In genomic region chr12:56257491-56258067, GRCh38 we compare ENCODE assay signal across 8 cellular contexts. TPM values are rescaled to one million over a fixed set of nuclear protein-coding genes. Genes with fewer than 3 reads are reported as not detected.
A peak's percentile ranks its signal among the peaks of the same experiment; 100 is the strongest.
DNase-seq lines count a peak whose midpoint lies in the region; ATAC-seq, FAIRE-seq and TF ChIP-seq lines count a peak whose summit lies in the region.

No MANE protein-coding gene starts in this region.

- WGBS in GM23248 (ENCODE audit: low coverage in 1 of 2, low lambda C conversion rate in 2 of 2, missing lambda C conversion rate in 2 of 2), 2 experiments: 0 to 2% methylated on average over 21 to 27 of the region's 27 CpGs
- WGBS in testis, 2 donors: 0% methylated on average over 6 to 27 of the region's 27 CpGs

- no peak for TF ChIP-seq POLR2A in testis (IDR thresholded peaks at IDR 0.05)

- FAIRE-seq in bronchial epithelial cell (lab: Jason Lieb, UNC): no peak

- DNase-seq in D341Med (ENCODE audit: low spot score) (peak; percentile 73), GM23248 (peak; percentile 59), NCI-H2171 treated with DMSO at 0.1 percent for 48 hours (lab: John Stamatoyannopoulos, UW) (peak; percentile 30), bronchial epithelial cell (ENCODE audit: low read depth) (peak; percentile 44), left lung (no peak), testis (peak; percentile 37), superior temporal gyrus (ENCODE audit: extremely low spot score) (no peak), GDM1 (lab: John Stamatoyannopoulos, UW) (no peak)

- intact Hi-C loops in left lung (cut with DNase I): no loop called here
- intact Hi-C loops in testis (cut with DNase I; ENCODE audit: low total_unique reads): no loop called here

- H3F3A ChIP-seq in GM23248 (ENCODE audit: insufficient read depth): peaks cover 46% of the 10 kb centered on the region

- H3K9ac ChIP-seq in GM23248: peak overlapping the region; percentile 81

- H4K20me1 ChIP-seq in GM23248 (ENCODE audit: insufficient read depth): no peaks in the 10 kb centered on the region

- H3K4me3 ChIP-seq in GM23248 (peak overlapping the region; percentile 96), bronchial epithelial cell (ENCODE audit: low read depth, low read length) (peak overlapping the region; percentile 72), left lung (peak overlapping the region; percentile 95 to 96), testis (peak overlapping the region; percentile 87 to 93)

- ATAC-seq in left lung: peak; percentile 55

- peaks cover 33% of the 10 kb centered on the region for H3K36me3 ChIP-seq in GM23248 (ENCODE audit: low read depth)
- peaks cover 27% of the 10 kb centered on the region for H3K36me3 ChIP-seq in bronchial epithelial cell (ENCODE audit: control insufficient read depth, insufficient read depth, low read length)
- peaks cover 0 to 33% of the 10 kb centered on the region in 2 donors for H3K36me3 ChIP-seq in left lung
- H3K36me3 ChIP-seq in testis (ENCODE audit: low read depth, missing control alignments): no peaks in the 10 kb centered on the region

- TF ChIP-seq CTCF in bronchial epithelial cell (IDR thresholded peaks at IDR 0.05; ENCODE audit: insufficient read depth, low read length, severe bottlenecking) (peak; percentile 24), left lung (IDR thresholded peaks at IDR 0.05) (no peak), testis (IDR thresholded peaks at IDR 0.05) (no peak)

- H3K27ac ChIP-seq in GM23248 (peak overlapping the region; percentile 70), left lung (peak overlapping the region; percentile 86 to 90), testis (peak overlapping the region; percentile 81 to 92)

- H3K27me3 ChIP-seq in GM23248 (replicated peaks; ENCODE audit: insufficient read depth): no peaks in the 10 kb centered on the region
- no peaks in the 10 kb centered on the region for H3K27me3 ChIP-seq in bronchial epithelial cell (ENCODE audit: control insufficient read depth, insufficient read depth, low read length)
- H3K27me3 ChIP-seq in left lung: no peaks in the 10 kb centered on the region
- H3K27me3 ChIP-seq in testis: no peaks in the 10 kb centered on the region

- in situ Hi-C loops in GM23248 (cut with MboI): no loop called here

- H3K9me2 ChIP-seq in GM23248 (ENCODE audit: insufficient read depth): no peaks in the 10 kb centered on the region

- peak overlapping the region; percentile 97 for H3K4me2 ChIP-seq in GM23248 (ENCODE audit: unreplicated experiment)

- peaks cover 53% of the 10 kb centered on the region for H3K79me2 ChIP-seq in GM23248 (ENCODE audit: insufficient read depth)

- peaks cover 35% of the 10 kb centered on the region for H3K4me1 ChIP-seq in GM23248 (ENCODE audit: insufficient read depth)
- H3K4me1 ChIP-seq in left lung: peaks cover 16 to 27% of the 10 kb centered on the region in 2 donors
- peaks cover 14% of the 10 kb centered on the region for H3K4me1 ChIP-seq in testis

- peak overlapping the region; percentile 91; the same call in 1 of the 2 replicates for H2AFZ ChIP-seq in GM23248

- H3K9me3 ChIP-seq in GM23248 (ENCODE audit: low read depth) (no peaks in the 10 kb centered on the region), left lung (no peaks in the 10 kb centered on the region), testis (no peaks in the 10 kb centered on the region)

RNA-seq across cellular contexts. Expression of gene ANKRD52, which starts 0.6 kb away (rescaled TPM):
- 24.5 and 26.9 TPM in 2 replicates for total RNA-seq in GM23248 (2014; rRNA removed; shearing (Covaris generic))
- polyA plus RNA-seq in GM23248 (2016; fragmentation: Nextera tagmentation; extraction: Ambion mirVana): 61.5 and 61.7 TPM in 2 replicates
- 6.8 and 11.3 TPM in 2 replicates for total RNA-seq in bronchial epithelial cell
- 10 to 100 TPM; 33.3 to 39.3 TPM for total RNA-seq in left lung
- 10 to 100 TPM; 26.8 to 32.3 TPM for total RNA-seq in testis
- polyA plus RNA-seq in testis (ENCODE audit: insufficient read depth, low read depth, low replicate concordance): 20.1 TPM

RNA-seq across cellular contexts. Expression of gene COQ10A, which starts 9.2 kb away (rescaled TPM):
- total RNA-seq in GM23248 (2014; rRNA removed; shearing (Covaris generic)): 8.2 and 10.3 TPM in 2 replicates
- polyA plus RNA-seq in GM23248 (2016; fragmentation: Nextera tagmentation; extraction: Ambion mirVana): 9.6 and 9.8 TPM in 2 replicates
- 2.7 and 5.3 TPM in 2 replicates for total RNA-seq in bronchial epithelial cell
- 10 to 100 TPM in 1 of 2 donors, 1 to 10 TPM in 1; 9.4 to 10.9 TPM for total RNA-seq in left lung
- 10 to 100 TPM; 24.2 to 26.9 TPM for total RNA-seq in testis
- polyA plus RNA-seq in testis (ENCODE audit: insufficient read depth, low read depth, low replicate concordance): 10.6 TPM

RNA-seq across cellular contexts. Expression of gene SLC39A5, which starts 27.7 kb away (rescaled TPM):
- not detected in 2 replicates for total RNA-seq in GM23248 (2014; rRNA removed; shearing (Covaris generic))
- polyA plus RNA-seq in GM23248 (2016; fragmentation: Nextera tagmentation; extraction: Ambion mirVana) (not detected in 2 replicates), testis (ENCODE audit: insufficient read depth, low read depth, low replicate concordance) (3.9 TPM)
- total RNA-seq in bronchial epithelial cell (0.13 and 0.26 TPM in 2 replicates), left lung (under 1 TPM in 1 of 2 donors, not detected in 1; 0.29 TPM), testis (under 1 TPM in 1 of 2 donors, not detected in 1; 0.87 TPM)

RNA-seq across cellular contexts. Expression of gene NABP2, which starts 33.4 kb away (rescaled TPM):
- total RNA-seq in GM23248 (2014; rRNA removed; shearing (Covaris generic)): 29.9 and 42.1 TPM in 2 replicates
- polyA plus RNA-seq in GM23248 (2016; fragmentation: Nextera tagmentation; extraction: Ambion mirVana) (40.1 and 40.4 TPM in 2 replicates), testis (ENCODE audit: insufficient read depth, low read depth, low replicate concordance) (40.8 TPM)
- total RNA-seq in bronchial epithelial cell (25.3 and 40.5 TPM in 2 replicates), left lung (10 to 100 TPM; 32.6 to 33.8 TPM), testis (10 to 100 TPM; 27.5 to 30.4 TPM)

RNA-seq across cellular contexts. Expression of gene RNF41, which starts 35.9 kb away (rescaled TPM):
- total RNA-seq in GM23248 (2014; rRNA removed; shearing (Covaris generic)): 120 and 125 TPM in 2 replicates
- polyA plus RNA-seq in GM23248 (2016; fragmentation: Nextera tagmentation; extraction: Ambion mirVana) (37.6 and 39.4 TPM in 2 replicates), testis (ENCODE audit: insufficient read depth, low read depth, low replicate concordance) (49.3 TPM)
- total RNA-seq in bronchial epithelial cell (102 and 158 TPM in 2 replicates), left lung (10 to 100 TPM; 50.3 to 51.4 TPM), testis (10 to 100 TPM; 63.7 to 70.2 TPM)

Comparison
In these comparisons a context has a peak if more than half of its experiments do, and no peak if none do; other contexts are left out.
1. DNase-seq: peak in D341Med (single experiment), GM23248 (single experiment), NCI-H2171 treated with DMSO at 0.1 percent for 48 hours (single experiment), bronchial epithelial cell (single experiment) and testis (single experiment); none in left lung (0 of 2), superior temporal gyrus (single experiment) and GDM1 (single experiment).
2. Peak in every context shown above with its lines, with median percentiles within 50 percentile points of each other: H3K27ac ChIP-seq and H3K4me3 ChIP-seq.